In the genomic region with DNA sequence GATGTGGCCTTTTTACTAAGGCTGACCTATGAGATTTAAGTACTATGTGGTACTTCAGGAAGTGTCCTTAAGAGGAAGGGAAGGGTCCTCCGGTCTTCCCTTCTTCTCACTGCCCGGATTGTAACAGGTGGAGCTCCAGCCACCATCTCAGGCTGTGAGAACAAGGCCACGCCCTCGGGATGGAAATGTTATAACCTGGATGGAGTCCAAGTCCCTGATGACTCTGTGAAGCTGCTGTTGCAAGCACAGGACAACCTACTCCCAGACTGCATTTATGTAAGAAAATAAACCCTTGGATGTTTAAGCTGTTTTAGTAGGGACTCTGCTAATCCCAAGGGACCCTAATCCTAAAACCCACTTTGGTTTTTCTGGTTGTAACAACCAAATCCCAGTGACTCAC, we compare ENCODE assay signal across 9 cellular contexts.
DNase-seq lines count a peak whose midpoint lies in the region; ATAC-seq and TF ChIP-seq lines count a peak whose summit lies in the region.
"Had no signal": no experiment of that assay in that cellular context is flagged by ENCODE, and none has a peak within 500 bp of the region (broad histone marks: within the 10 kb centered on the region; RNA-seq: fewer than 3 reads in every experiment).

No MANE protein-coding gene starts in this region.

- in situ Hi-C loops in brain microvascular endothelial cell (cut with HindIII; ENCODE audit: low pct_ligation_motif_present, low sequenced_read_pairs) = no loop called here

- H3K27me3 ChIP-seq in colonic mucosa (no peaks in the 10 kb centered on the region), suprapubic skin (no peaks in the 10 kb centered on the region), brain microvascular endothelial cell (replicated peaks) (no peaks in the 10 kb centered on the region)
- H3K27me3 ChIP-seq: neutrophil had no signal

- intact Hi-C loops in colonic mucosa (cut with DNase I) = no loop called here

- no peak for TF ChIP-seq EP300 in suprapubic skin (IDR thresholded peaks at IDR 0.05)

- no peak overlapping the region for H3K9ac ChIP-seq in colonic mucosa (ENCODE audit: low read depth in 2 of 2, low read length in 2 of 2)

- WGBS in suprapubic skin = 38% methylated on average over 4 of the region's 4 CpGs

- H3K36me3 ChIP-seq in colonic mucosa = no peaks in the 10 kb centered on the region
- H3K36me3 ChIP-seq in suprapubic skin = no peaks in the 10 kb centered on the region
- H3K36me3 ChIP-seq in brain microvascular endothelial cell (replicated peaks) = no peaks in the 10 kb centered on the region
- H3K36me3 ChIP-seq: neutrophil had no signal

- DNase-seq in NCI-H2107 treated with DMSO at 0.1 percent for 48 hours (lab: John Stamatoyannopoulos, UW; ENCODE audit: unreplicated experiment) (peak; percentile 10), NCI-H2107 (lab: John Stamatoyannopoulos, UW) (no peak), NCI-H345 treated with DMSO at 0.1 percent for 48 hours (lab: John Stamatoyannopoulos, UW; ENCODE audit: unreplicated experiment) (peak; percentile 32), colonic mucosa (peak; percentile 69), suprapubic skin (ENCODE audit: low spot score in 2 of 2) (no peak), brain microvascular endothelial cell (no peak)
- no peak for DNase-seq in activated CD8-positive, alpha-beta memory T cell treated with anti-CD3 and anti-CD28 coated beads for 24 hours

- no peak overlapping the region for H3K4me3 ChIP-seq in colonic mucosa
- no peak overlapping the region for H3K4me3 ChIP-seq in suprapubic skin
- no peak overlapping the region for H3K4me3 ChIP-seq in brain microvascular endothelial cell (ENCODE audit: low read depth, low read length)

- TF ChIP-seq CTCF in colonic mucosa (IDR thresholded peaks at IDR 0.05) (no peak), suprapubic skin (IDR thresholded peaks at IDR 0.05) (no peak), brain microvascular endothelial cell (IDR thresholded peaks at IDR 0.05; ENCODE audit: low read depth, low read length, missing control alignments) (no peak)

- H3K27ac ChIP-seq in colonic mucosa = no peak overlapping the region
- H3K27ac ChIP-seq in suprapubic skin = peak overlapping the region; percentile 85
- H3K27ac ChIP-seq in brain microvascular endothelial cell = no peak overlapping the region
- H3K27ac ChIP-seq: neutrophil had no signal

- H3K9me3 ChIP-seq in colonic mucosa (no peaks in the 10 kb centered on the region), suprapubic skin (no peaks in the 10 kb centered on the region)
- H3K9me3 ChIP-seq: neutrophil had no signal

- H3K4me1 ChIP-seq in colonic mucosa (no peaks in the 10 kb centered on the region), suprapubic skin (peaks cover 21% of the 10 kb centered on the region)

- ATAC-seq in HG03342 (IDR thresholded peaks at IDR 0.05; ENCODE audit: unreplicated experiment) = no peak

- no peak for TF ChIP-seq POLR2A in suprapubic skin (IDR thresholded peaks at IDR 0.05)

Comparison
In these comparisons a context has a peak if more than half of its experiments do, and no peak if none do; other contexts are left out.
1. DNase-seq: peak in NCI-H2107 treated with DMSO at 0.1 percent for 48 hours (single experiment), NCI-H345 treated with DMSO at 0.1 percent for 48 hours (single experiment) and colonic mucosa (single experiment); none in NCI-H2107 (single experiment), suprapubic skin (0 of 2), brain microvascular endothelial cell (single experiment) and activated CD8-positive, alpha-beta memory T cell treated with anti-CD3 and anti-CD28 coated beads for 24 hours (single experiment).